ENCODE assay signal across 8 cellular contexts in genomic region chr12:30694412-30694955, GRCh38. TPM values are rescaled to one million over a fixed set of nuclear protein-coding genes. Genes with fewer than 3 reads are reported as not detected.
DNase-seq lines count a peak whose midpoint lies in the region; ATAC-seq and TF ChIP-seq lines count a peak whose summit lies in the region.

No MANE protein-coding gene starts in this region.

- no peaks in the 10 kb centered on the region for H3K9me3 ChIP-seq in MG63
- H3K9me3 ChIP-seq in mucosa of descending colon: no peaks in the 10 kb centered on the region

- peak overlapping the region; percentile 65 to 97 (median 91) for H3K27ac Mint-ChIP-seq in brain

- peaks cover 2% of the 10 kb centered on the region; the same call in 1 of the 2 replicates for H3K36me3 ChIP-seq in MG63
- H3K36me3 ChIP-seq in mucosa of descending colon (ENCODE audit: low read depth): no peaks in the 10 kb centered on the region

- peaks cover 10% of the 10 kb centered on the region for H3K27me3 Mint-ChIP-seq in brain

- ATAC-seq in mucosa of descending colon (no peak), GM18519 (IDR thresholded peaks at IDR 0.05; ENCODE audit: low FRiP score, unreplicated experiment) (no peak)

- H3K4me1 Mint-ChIP-seq in brain: peaks cover 58% of the 10 kb centered on the region

- no peaks in the 10 kb centered on the region for H3K36me3 Mint-ChIP-seq in brain

- DNase-seq in NCI-H1417 (lab: John Stamatoyannopoulos, UW): peak; percentile 18 to 66 (median 44)
- no peak for DNase-seq in NCI-H1417 treated with DMSO at 0.1 percent for 48 hours (lab: John Stamatoyannopoulos, UW)
- DNase-seq in MG63: no peak
- DNase-seq in mucosa of descending colon: no peak
- no peak for DNase-seq in NCI-H1048 (lab: John Stamatoyannopoulos, UW)
- no peak for DNase-seq in NCI-H446 treated with DMSO at 0.1 percent for 48 hours (lab: John Stamatoyannopoulos, UW)

- H3K9me3 Mint-ChIP-seq in brain: no peaks in the 10 kb centered on the region

- peak overlapping the region; percentile 89 to 98 (median 95) for H3K4me3 Mint-ChIP-seq in brain

- H3K4me3 ChIP-seq in MG63 (peak overlapping the region; percentile 94), mucosa of descending colon (peak overlapping the region; percentile 86)

- no peak for TF ChIP-seq CTCF in brain (conservative IDR thresholded peaks at IDR 0.05)
- no peak for TF ChIP-seq CTCF in mucosa of descending colon (IDR thresholded peaks at IDR 0.05)

- no peaks in the 10 kb centered on the region for H3K27me3 ChIP-seq in MG63

- intact Hi-C loops in mucosa of descending colon (cut with DNase I, micrococcal nuclease): loop anchor here in 1 of 2 donors (10.0 kb wide), 1 partner anchor 60 kb away; the partner anchor contains the start of gene CAPRIN2

- H3K4me1 ChIP-seq in mucosa of descending colon (ENCODE audit: low read depth): no peaks in the 10 kb centered on the region

RNA-seq across cellular contexts. Expression of gene IPO8, which starts 1.2 kb away (rescaled TPM):
- total RNA-seq in MG63 (2014; rRNA removed; shearing (Covaris generic); ENCODE audit: low replicate concordance): 27.9 and 36.3 TPM in 2 replicates
- polyA plus RNA-seq in brain (ENCODE audit: insufficient read depth, low read depth, low replicate concordance): 22.2 TPM
- total RNA-seq in mucosa of descending colon: 10 to 100 TPM; 62.2 to 72.3 (median 63.7) TPM

Comparison
In these comparisons a context has a peak if more than half of its experiments do, and no peak if none do; other contexts are left out.
1. DNase-seq: peak in NCI-H1417 (3 of 3); none in NCI-H1417 treated with DMSO at 0.1 percent for 48 hours (single experiment), MG63 (single experiment), mucosa of descending colon (0 of 3), NCI-H1048 (single experiment) and NCI-H446 treated with DMSO at 0.1 percent for 48 hours (single experiment).